26 cellular contexts compared by ENCODE assay signal in genomic region chr20:5187122-5187521, GRCh38.
"Had no signal": no experiment of that assay in that cellular context is flagged by ENCODE, and none has a peak within 500 bp of the region (broad histone marks: within the 10 kb centered on the region; RNA-seq: fewer than 3 reads in every experiment).

No MANE protein-coding gene starts in this region.

- H3K4me1 Mint-ChIP-seq: central memory CD8-positive, alpha-beta T cell had no signal

- DNase-seq: activated CD4-positive, alpha-beta memory T cell treated with anti-CD3 and anti-CD28 coated beads for 36 hours; activated CD4-positive, alpha-beta T cell treated with anti-CD3 and anti-CD28 coated beads for 36 hours; activated CD4-positive, alpha-beta T cell treated with anti-CD3 and anti-CD28 coated beads, Interleukin-2, amount 10 ng/mL, durations not matched to agents 24 days and 14 days; activated CD4-positive, CD25-positive, alpha-beta regulatory T cell; activated CD4-positive, CD25-positive, alpha-beta regulatory T cell treated with anti-CD3 and anti-CD28 coated beads, Interleukin-2, amount 50 U/mL, for 72 hours; activated CD8-positive, alpha-beta memory T cell treated with anti-CD3 and anti-CD28 coated beads for 24 hours; activated gamma-delta T cell; activated naive CD4-positive, alpha-beta T cell; activated naive CD4-positive, alpha-beta T cell treated with anti-CD3 and anti-CD28 coated beads, Interleukin-2, amount 10 ng/mL, durations not matched to agents 7 days and 5 days; activated T-cell treated with anti-CD3 and anti-CD28 coated beads, Interleukin-2, amount 50 U/mL, for 72 hours; dorsolateral prefrontal cortex; effector memory CD4-positive, alpha-beta T cell; endodermal cell; foreskin fibroblast; head of caudate nucleus; T-helper 2 cell had no signal

- H3K27ac Mint-ChIP-seq: activated CD4-positive, alpha-beta memory T cell treated with anti-CD3 and anti-CD28 coated beads for 36 hours; activated CD4-positive, alpha-beta T cell treated with anti-CD3 and anti-CD28 coated beads for 36 hours; activated CD4-positive, alpha-beta T cell treated with anti-CD3 and anti-CD28 coated beads, Interleukin-2, amount 10 ng/mL, durations not matched to agents 24 days and 14 days; activated T-cell treated with anti-CD3 and anti-CD28 coated beads, Interleukin-2, amount 50 U/mL, for 72 hours; brain; dendritic cell treated with granulocyte-macrophage colony-stimulating factor and Interleukin-4, amounts not matched to agents 40 ng/mL and 50 ng/mL, for 4 days; endodermal cell had no signal

- H3K4me3 ChIP-seq: adrenal gland, ascending aorta, breast epithelium, cardiac muscle cell, coronary artery, dorsolateral prefrontal cortex had no signal

- H3K4me1 ChIP-seq: breast epithelium had no signal

- H3K9me3 ChIP-seq: adrenal gland, ascending aorta, breast epithelium had no signal

- H3K27me3 ChIP-seq: adrenal gland, ascending aorta, breast epithelium, cardiac muscle cell, dorsolateral prefrontal cortex had no signal

- H3K27me3 Mint-ChIP-seq: activated CD4-positive, alpha-beta memory T cell treated with anti-CD3 and anti-CD28 coated beads for 36 hours; activated CD4-positive, alpha-beta T cell treated with anti-CD3 and anti-CD28 coated beads for 36 hours; activated CD4-positive, alpha-beta T cell treated with anti-CD3 and anti-CD28 coated beads, Interleukin-2, amount 10 ng/mL, durations not matched to agents 24 days and 14 days; activated naive CD4-positive, alpha-beta T cell treated with anti-CD3 and anti-CD28 coated beads, Interleukin-2, amount 10 ng/mL, durations not matched to agents 7 days and 5 days; brain; central memory CD8-positive, alpha-beta T cell; dendritic cell treated with granulocyte-macrophage colony-stimulating factor and Interleukin-4, amounts not matched to agents 40 ng/mL and 50 ng/mL, for 4 days had no signal

- H3K36me3 Mint-ChIP-seq: activated naive CD4-positive, alpha-beta T cell treated with anti-CD3 and anti-CD28 coated beads, Interleukin-2, amount 50 U/mL, for 72 hours had no signal

- H3K36me3 ChIP-seq: breast epithelium had no signal

- H3K27ac ChIP-seq: adrenal gland, breast epithelium, cardiac muscle cell, coronary artery had no signal

- H3K4me3 Mint-ChIP-seq: activated CD4-positive, alpha-beta memory T cell treated with anti-CD3 and anti-CD28 coated beads for 36 hours; activated CD4-positive, alpha-beta T cell treated with anti-CD3 and anti-CD28 coated beads for 36 hours; activated CD4-positive, alpha-beta T cell treated with anti-CD3 and anti-CD28 coated beads, Interleukin-2, amount 10 ng/mL, durations not matched to agents 24 days and 14 days; activated naive CD4-positive, alpha-beta T cell treated with anti-CD3 and anti-CD28 coated beads, Interleukin-2, amount 10 ng/mL, durations not matched to agents 7 days and 5 days; activated T-cell treated with anti-CD3 and anti-CD28 coated beads, Interleukin-2, amount 50 U/mL, for 72 hours; brain; central memory CD8-positive, alpha-beta T cell; dendritic cell treated with granulocyte-macrophage colony-stimulating factor and Interleukin-4, amounts not matched to agents 40 ng/mL and 50 ng/mL, for 4 days; endodermal cell had no signal

- H3K9me3 Mint-ChIP-seq: activated CD4-positive, alpha-beta memory T cell treated with anti-CD3 and anti-CD28 coated beads for 36 hours; activated CD4-positive, alpha-beta T cell treated with anti-CD3 and anti-CD28 coated beads, Interleukin-2, amount 10 ng/mL, durations not matched to agents 24 days and 14 days; activated naive CD4-positive, alpha-beta T cell treated with anti-CD3 and anti-CD28 coated beads, Interleukin-2, amount 10 ng/mL, durations not matched to agents 7 days and 5 days; activated naive CD4-positive, alpha-beta T cell treated with anti-CD3 and anti-CD28 coated beads, Interleukin-2, amount 50 U/mL, for 72 hours; activated T-cell treated with anti-CD3 and anti-CD28 coated beads, Interleukin-2, amount 50 U/mL, for 72 hours; brain; central memory CD8-positive, alpha-beta T cell; dendritic cell treated with granulocyte-macrophage colony-stimulating factor and Interleukin-4, amounts not matched to agents 40 ng/mL and 50 ng/mL, for 4 days; endodermal cell had no signal

- ATAC-seq: activated CD4-positive, alpha-beta T cell treated with anti-CD3 and anti-CD28 coated beads for 36 hours; activated naive CD4-positive, alpha-beta T cell treated with anti-CD3 and anti-CD28 coated beads, Interleukin-2, amount 50 U/mL, for 72 hours; activated T-cell treated with anti-CD3 and anti-CD28 coated beads, Interleukin-2, amount 50 U/mL, for 72 hours; esophagus mucosa had no signal
